ENCODE assay signal across 32 cellular contexts in the genomic region with DNA sequence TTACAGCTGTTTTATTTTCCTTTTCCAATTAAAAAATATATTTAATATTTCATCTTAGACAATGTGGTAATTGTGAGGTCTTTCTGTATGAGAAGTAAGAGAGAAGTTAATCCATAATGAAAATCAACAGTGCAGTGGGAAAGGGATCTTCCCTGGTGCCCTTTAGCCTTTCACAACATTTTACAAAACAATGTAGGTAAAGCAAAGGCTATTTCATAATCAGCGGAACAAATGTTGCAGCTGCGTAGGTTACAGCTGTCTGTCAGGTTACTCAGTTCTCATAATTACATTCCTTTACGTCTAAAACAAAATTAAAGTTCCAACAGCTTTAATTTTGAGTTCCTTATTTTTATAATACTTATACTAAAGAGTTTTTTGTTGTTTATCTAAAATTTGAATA. TPM values are rescaled to one million over a fixed set of nuclear protein-coding genes. Genes with fewer than 3 reads are reported as not detected.
"Had no signal": no experiment of that assay in that cellular context is flagged by ENCODE, and none has a peak within 500 bp of the region (broad histone marks: within the 10 kb centered on the region; RNA-seq: fewer than 3 reads in every experiment).

No MANE protein-coding gene starts in this region.

- DNase-seq: naive thymus-derived CD4-positive, alpha-beta T cell; natural killer cell; occipital lobe; ovary; posterior cingulate gyrus; right cardiac atrium; spleen; stimulated activated CD4-positive, alpha-beta T cell treated with anti-CD3 and anti-CD28 coated beads, Interleukin-12 subunit alpha, Interleukin-12 subunit beta, amount 100 ng/mL, for 4 hours; stimulated activated CD4-positive, alpha-beta T cell treated with anti-CD3 and anti-CD28 coated beads, Interleukin-1b, Interleukin-23, amount 100 ng/mL, for 48 hours; stimulated activated CD4-positive, alpha-beta T cell treated with anti-CD3 and anti-CD28 coated beads, Interleukin-4, amount 100 ng/mL, for 1 hour; stimulated activated CD4-positive, alpha-beta T cell treated with anti-CD3 and anti-CD28 coated beads, Interleukin-4, amount 100 ng/mL, for 4 hours; stimulated activated CD8-positive, alpha-beta memory T cell treated with anti-CD3 and anti-CD28 coated beads, Interleukin-4, amount 100 ng/mL, for 48 hours; stimulated activated naive CD4-positive, alpha-beta T cell; stimulated activated naive CD8-positive, alpha-beta T cell treated with anti-CD3 and anti-CD28 coated beads, Interleukin-15, amount 100 ng/mL, for 72 hours; stimulated activated naive CD8-positive, alpha-beta T cell treated with anti-CD3 and anti-CD28 coated beads, Interleukin-15, Interleukin-2, amounts not matched to agents 100 U/mL and 50 U/mL, for 24 hours; substantia nigra; testis; tibial artery; transverse colon had no signal

- FAIRE-seq: urothelium cell line had no signal

- H3K9ac ChIP-seq: neural progenitor cell, parathyroid adenoma had no signal

- H3K36me3 ChIP-seq: neural progenitor cell, ovary, prostate gland, spleen, suprapubic skin, tibial artery, transverse colon, vagina had no signal

- H3K27ac ChIP-seq: neural progenitor cell, ovary, parathyroid adenoma, prostate gland, skin epidermis, spleen, suprapubic skin, testis, tibial artery, transverse colon, vagina had no signal

- H3K4me1 ChIP-seq: neural progenitor cell, parathyroid adenoma, prostate gland, spleen, suprapubic skin, testis, tibial artery, transverse colon, vagina had no signal

- ATAC-seq: naive thymus-derived CD4-positive, alpha-beta T cell; natural killer cell; right cardiac atrium; sciatic nerve; stimulated activated memory B cell treated with anti-CD40 and anti-IgM and Interleukin-4, amounts not matched to agents 10 μg/mL and 1 μg/mL and 100 μg/mL, for 72 hours; stimulated activated naive CD8-positive, alpha-beta T cell treated with anti-CD3 and anti-CD28 coated beads, Interleukin-15, amount 100 ng/mL, for 72 hours; stimulated activated naive CD8-positive, alpha-beta T cell treated with anti-CD3 and anti-CD28 coated beads, Interleukin-15, Interleukin-2, amounts not matched to agents 100 U/mL and 50 U/mL, for 24 hours had no signal

- H3K4me2 ChIP-seq: neural progenitor cell, smooth muscle cell had no signal

- H3K9me3 ChIP-seq: ovary, prostate gland, suprapubic skin, testis, tibial artery, transverse colon, vagina had no signal

- H3K27me3 ChIP-seq: neural progenitor cell, ovary, spleen, suprapubic skin, testis, tibial artery, transverse colon, vagina had no signal

- H3K4me3 ChIP-seq: neural progenitor cell, ovary, prostate gland, skin epidermis, smooth muscle cell, spleen, suprapubic skin, testis, tibial artery, transverse colon, vagina had no signal

RNA-seq across cellular contexts. Expression of a gene that starts 22.8 kb away (rescaled TPM):
- total RNA-seq: naive thymus-derived CD4-positive, alpha-beta T cell; natural killer cell; occipital lobe; osteoblast; ovary; pulmonary artery endothelial cell; right cardiac atrium; sciatic nerve; smooth muscle cell; suprapubic skin; transverse colon; ureter; vagina had no signal
- polyA plus RNA-seq: naive thymus-derived CD4-positive, alpha-beta T cell; right cardiac atrium had no signal
